11 cellular contexts compared by ENCODE assay signal in the genomic region with DNA sequence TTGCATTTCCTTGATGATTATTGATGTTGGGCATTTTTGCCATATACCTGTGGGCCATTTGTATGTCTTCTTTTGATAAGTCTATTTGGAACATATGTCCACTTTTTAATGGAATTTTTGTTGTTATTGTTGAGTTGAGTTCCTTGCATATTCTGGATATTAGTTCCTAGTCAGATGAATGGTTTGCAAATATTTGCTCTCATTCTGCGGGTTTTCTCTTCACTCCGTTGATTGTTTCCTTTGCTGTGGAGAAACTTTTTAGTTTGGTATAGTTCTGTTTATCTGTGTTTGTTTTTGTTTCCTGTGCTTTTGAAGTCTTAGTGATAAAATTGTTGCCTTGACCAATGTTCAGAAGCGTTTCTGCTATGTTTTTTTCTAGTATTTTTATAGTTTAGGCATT.
"Had no signal": no experiment of that assay in that cellular context is flagged by ENCODE, and none has a peak within 500 bp of the region (broad histone marks: within the 10 kb centered on the region; RNA-seq: fewer than 3 reads in every experiment).

No MANE protein-coding gene starts in this region.

- ATAC-seq: GM23338, HCT116 had no signal

- H3K4me1 ChIP-seq: HAP-1 had no signal

- DNase-seq: GM23248, GOT3, H7, H9, HCEC 1CT, HFFc6 had no signal

- FAIRE-seq: H1, H54 had no signal

- H3K27ac ChIP-seq: GM23248 had no signal

- H3K9ac ChIP-seq: GM23248 had no signal

- H2AFZ ChIP-seq: GM23248, GM23338 had no signal

- H3K4me2 ChIP-seq: GM23338 had no signal

- H3K4me3 ChIP-seq: GM23248, GM23338, HAP-1 had no signal

- H3K9me3 ChIP-seq: HAP-1 had no signal

- H3K36me3 ChIP-seq: HAP-1 had no signal
